In genomic region chr17:4968166-4968915, GRCh38 we compare ENCODE assay signal across 8 cellular contexts. TPM values are rescaled to one million over a fixed set of nuclear protein-coding genes. Genes with fewer than 3 reads are reported as not detected.
DNase-seq lines count a peak whose midpoint lies in the region; ATAC-seq and TF ChIP-seq lines count a peak whose summit lies in the region.

No MANE protein-coding gene starts in this region.

- peaks cover 9 to 18% of the 10 kb centered on the region in 2 experiments for H3K36me3 ChIP-seq in SK-N-SH (replicated peaks in 1 of 2; ENCODE audit: control insufficient read depth in 1 of 2, insufficient read depth in 2 of 2, low read length in 1 of 2)
- H3K36me3 ChIP-seq in mucosa of rectum (ENCODE audit: control insufficient read depth in 2 of 2, insufficient read depth in 2 of 2, low read length in 2 of 2), result peaks cover 24 to 29% of the 10 kb centered on the region in 2 donors

- CTCF ChIA-PET in SK-N-SH (lab: Yijun Ruan, JAX), result interaction anchor here (0.8 to 6.6 kb wide), 11 partner anchors 12 to 94 kb away, joined by 3 to 52 read pairs (median 4); partner anchors contain the start of genes CAMTA2, CHRNE, ENO3 and SLC25A11

- H3K27ac ChIP-seq in SK-N-SH (ENCODE audit: low read depth in 2 of 2, low read length in 1 of 2) (peak overlapping the region; percentile 93 to 96), dorsolateral prefrontal cortex (peak overlapping the region; percentile 80 to 100 (median 99)), mucosa of rectum (ENCODE audit: low read depth in 2 of 2, low read length in 2 of 2) (peak overlapping the region; percentile 96 to 97)

- no peak overlapping the region; the same call in 1 of the 2 replicates for H2AFZ ChIP-seq in SK-N-SH (ENCODE audit: low read depth)

- WGBS in SK-N-SH (ENCODE audit: low lambda C conversion rate), result 15% methylated on average over 41 of the region's 41 CpGs

- no peaks in the 10 kb centered on the region for H4K20me1 ChIP-seq in SK-N-SH (ENCODE audit: insufficient read depth)

- peak overlapping the region; percentile 97 for H3K4me2 ChIP-seq in SK-N-SH

- ATAC-seq in GM21723 (IDR thresholded peaks at IDR 0.05; ENCODE audit: unreplicated experiment), result peak; percentile 6

- peak overlapping the region; percentile 59 to 72 for H3K4me3 ChIP-seq in SK-N-SH (ENCODE audit: low read depth in 2 of 2, low read length in 1 of 2)
- peak overlapping the region; percentile 43 to 99 (median 85) for H3K4me3 ChIP-seq in dorsolateral prefrontal cortex
- H3K4me3 ChIP-seq in mucosa of rectum (ENCODE audit: low read length in 2 of 2), result peak overlapping the region; percentile 90 to 96

- TF ChIP-seq EP300 in SK-N-SH (IDR thresholded peaks at IDR 0.05; ENCODE audit: borderline replicate concordance in 1 of 2, low read depth in 1 of 2, low read length in 1 of 2), result no peak

- in situ Hi-C loops in ACHN (cut with HindIII; ENCODE audit: low pct_ligation_motif_present, low pct_unique_long_range_greater_than_20kb, low sequenced_read_pairs), result no loop called here

- POLR2A ChIA-PET in SK-N-SH (lab: Yijun Ruan, JAX), result interaction anchor here (1.0 to 4.2 kb wide), 9 partner anchors 11 to 68 kb away, joined by 3 to 56 read pairs (median 13); partner anchors contain the start of genes ENO3, INCA1, KIF1C and PFN1

- H3K4me1 ChIP-seq in SK-N-SH (ENCODE audit: control insufficient read depth in 1 of 2, insufficient read depth in 2 of 2, low read depth in 1 of 2, low read length in 1 of 2) (peaks cover 16 to 24% of the 10 kb centered on the region in 2 experiments; a peak in 3 of 4 replicates), mucosa of rectum (ENCODE audit: control insufficient read depth in 2 of 2, insufficient read depth in 2 of 2, low read length in 2 of 2) (peaks cover 17 to 19% of the 10 kb centered on the region in 2 donors)

- TF ChIP-seq RAD21 in SK-N-SH (IDR thresholded peaks at IDR 0.05; ENCODE audit: low read length), result no peak

- H3K9me3 ChIP-seq in SK-N-SH, result no peaks in the 10 kb centered on the region
- no peaks in the 10 kb centered on the region for H3K9me3 ChIP-seq in mucosa of rectum (ENCODE audit: control insufficient read depth in 2 of 2, low read length in 2 of 2)

- TF ChIP-seq CTCF in SK-N-SH (IDR thresholded peaks at IDR 0.05) (no peak), dorsolateral prefrontal cortex (IDR thresholded peaks at IDR 0.05 in 54 of 56, conservative IDR thresholded peaks at IDR 0.05 in 2 of 56; ENCODE audit: low read depth in 1 of 56, partially characterized antibody in 56 of 56) (peak in 1 of 56 donors; percentile 4)

- peak overlapping the region; percentile 77 for H3K9ac ChIP-seq in SK-N-SH
- H3K9ac ChIP-seq in mucosa of rectum (ENCODE audit: low read depth in 1 of 2, low read length in 2 of 2), result peak overlapping the region; percentile 77 to 85

- H3K27me3 ChIP-seq in SK-N-SH (ENCODE audit: insufficient read depth), result no peaks in the 10 kb centered on the region
- no peaks in the 10 kb centered on the region for H3K27me3 ChIP-seq in dorsolateral prefrontal cortex
- no peaks in the 10 kb centered on the region for H3K27me3 ChIP-seq in mucosa of rectum (ENCODE audit: control insufficient read depth in 2 of 2, insufficient read depth in 2 of 2, low read length in 2 of 2)

- H3K79me2 ChIP-seq in SK-N-SH (ENCODE audit: insufficient read depth), result peaks cover 50% of the 10 kb centered on the region

- intact Hi-C loops in dorsolateral prefrontal cortex (cut with DNase I), result loop anchor here in 1 of 2 donors (5.0 kb wide), 1 partner anchor 61 kb away; no protein-coding TSS in a partner anchor

- DNase-seq in ACHN (peak; percentile 83), SK-N-SH (peak; percentile 82), dorsolateral prefrontal cortex (peak in 4 of 10 donors; percentile 25 to 47 (median 44)), NAMALWA (ENCODE audit: low spot score) (no peak), AG20443 (ENCODE audit: low spot score) (no peak)
- DNase-seq in NK-92 treated with Interleukin-12 subunit alpha and Interleukin-12 subunit beta, amount 100 ng/mL, for 24 hours (lab: John Stamatoyannopoulos, UW), result no peak

- H3F3A ChIP-seq in SK-N-SH (replicated peaks; ENCODE audit: insufficient read depth), result peaks cover 24% of the 10 kb centered on the region

- no peaks in the 10 kb centered on the region for H3K9me2 ChIP-seq in SK-N-SH

TF ChIP-seq in SK-N-SH, 30 proteins besides CTCF, POLR2A, EP300 and RAD21:
- TF ChIP-seq USF1 (IDR thresholded peaks at IDR 0.05; ENCODE audit: borderline replicate concordance, low read depth), result 0 out of 2 replicates have a peak, but pooled peaks have one; percentile 32
- TF ChIP-seq NRF1 (IDR thresholded peaks at IDR 0.05; ENCODE audit: low read depth, low read length), result no peak
- peak; percentile 48; the same call in 1 of the 2 replicates for TF ChIP-seq MXI1 (IDR thresholded peaks at IDR 0.05; ENCODE audit: low read depth, low read length)
TF ChIP-seq in SK-N-SH: peak in this region for 2.

RNA-seq across cellular contexts. Expression of gene SPAG7, which starts 0.7 kb away (rescaled TPM):
- polyA plus RNA-seq in SK-N-SH (2012; rRNA removed), result 122 and 133 TPM in 2 replicates
- 124 and 131 TPM in 2 replicates for polyA plus RNA-seq in SK-N-SH (2012; cell fraction: cytosol; rRNA removed)
- 148 and 166 TPM in 2 replicates for polyA plus RNA-seq in SK-N-SH (2012; cell fraction: nucleus; rRNA removed)
- 10 to 100 TPM; 31.5 to 67.7 (median 51.4) TPM for total RNA-seq in dorsolateral prefrontal cortex

RNA-seq across cellular contexts. Expression of gene ENO3, which starts 17.4 kb away (rescaled TPM):
- polyA plus RNA-seq in SK-N-SH (2012; rRNA removed), result 29.2 and 32.5 TPM in 2 replicates
- 9.0 and 10.7 TPM in 2 replicates for polyA plus RNA-seq in SK-N-SH (2012; cell fraction: cytosol; rRNA removed)
- polyA plus RNA-seq in SK-N-SH (2012; cell fraction: nucleus; rRNA removed), result 214 and 261 TPM in 2 replicates
- 10 to 100 TPM in 8 of 120 experiments, 1 to 10 TPM in 112; 1.4 to 20.7 (median 5.6) TPM for total RNA-seq in dorsolateral prefrontal cortex

RNA-seq across cellular contexts. Expression of gene CAMTA2, which starts 19.1 kb away (rescaled TPM):
- 18.4 and 27.0 TPM in 2 replicates for polyA plus RNA-seq in SK-N-SH (2012; rRNA removed)
- polyA plus RNA-seq in SK-N-SH (2012; cell fraction: cytosol; rRNA removed), result 7.1 and 10.2 TPM in 2 replicates
- 101 and 118 TPM in 2 replicates for polyA plus RNA-seq in SK-N-SH (2012; cell fraction: nucleus; rRNA removed)
- 100 to 1,000 TPM in 118 of 120 experiments, 10 to 100 TPM in 2; 79.4 to 186 (median 143) TPM for total RNA-seq in dorsolateral prefrontal cortex

RNA-seq across cellular contexts. Expression of gene PFN1, which starts 20.0 kb away (rescaled TPM):
- 1,627 and 2,484 TPM in 2 replicates for polyA plus RNA-seq in SK-N-SH (2012; rRNA removed)
- 1,556 and 1,614 TPM in 2 replicates for polyA plus RNA-seq in SK-N-SH (2012; cell fraction: cytosol; rRNA removed)
- 620 and 931 TPM in 2 replicates for polyA plus RNA-seq in SK-N-SH (2012; cell fraction: nucleus; rRNA removed)
- 100 to 1,000 TPM in 104 of 120 experiments, 10 to 100 TPM in 16; 84.4 to 206 (median 112) TPM for total RNA-seq in dorsolateral prefrontal cortex

RNA-seq across cellular contexts. Expression of gene RNF167, which starts 28.3 kb away (rescaled TPM):
- 96.5 and 115 TPM in 2 replicates for polyA plus RNA-seq in SK-N-SH (2012; rRNA removed)
- 60.0 and 80.4 TPM in 2 replicates for polyA plus RNA-seq in SK-N-SH (2012; cell fraction: cytosol; rRNA removed)
- 108 and 121 TPM in 2 replicates for polyA plus RNA-seq in SK-N-SH (2012; cell fraction: nucleus; rRNA removed)
- 100 to 1,000 TPM in 28 of 120 experiments, 10 to 100 TPM in 92; 65.3 to 121 (median 91.1) TPM for total RNA-seq in dorsolateral prefrontal cortex

Comparison
In these comparisons a context has a peak if more than half of its experiments do, and no peak if none do; other contexts are left out.
1. DNase-seq: peak in ACHN (single experiment) and SK-N-SH (single experiment); none in NAMALWA (single experiment), AG20443 (single experiment) and NK-92 treated with Interleukin-12 subunit alpha and Interleukin-12 subunit beta, amount 100 ng/mL, for 24 hours (single experiment).
2. Peak in every context shown above with its lines, with median percentiles within 50 percentile points of each other: H3K27ac ChIP-seq and H3K4me3 ChIP-seq.